ENCODE assay signal across 6 cellular contexts in genomic region chr3:197033764-197034163, GRCh38. TPM values are rescaled to one million over a fixed set of nuclear protein-coding genes. Genes with fewer than 3 reads are reported as not detected.
DNase-seq lines count a peak whose midpoint lies in the region; ATAC-seq, FAIRE-seq and TF ChIP-seq lines count a peak whose summit lies in the region.
"Not testable (repeated sequence)": the region's sequence is repeated elsewhere in the genome, so short reads cannot be mapped to it uniquely, and the experiment has no call there.

No MANE protein-coding gene starts in this region.

- CTCF ChIA-PET in HepG2 (lab: Yijun Ruan, JAX; ENCODE audit: low intra/inter-chr PET ratio, low total read pairs), result not testable (repeated sequence)

- in situ Hi-C loops in HepG2 (cut with HindIII; ENCODE audit: extremely low pct_ligation_motif_present, low pct_unique_long_range_greater_than_20kb), result loop anchor here (5.0 kb wide), 1 partner anchor 56 kb away; no protein-coding TSS in a partner anchor

- intact Hi-C loops in activated T-helper 1 cell treated with anti-CD3 and anti-CD28 coated beads, Interleukin-12 subunit alpha, Interleukin-12 subunit beta, Interleukin-2, Interleukin-4 antibody, amounts not matched to agents 30 ng/mL and 10 ng/mL and 1 ng/mL, durations not matched to agents 14 hours and 24 hours and 36 hours (cut with micrococcal nuclease); HepG2 (cut with micrococcal nuclease; ENCODE audit: unreplicated experiment): not testable (repeated sequence)

- H4K20me1 ChIP-seq in HepG2 (ENCODE audit: insufficient read depth, low read length), result not testable (repeated sequence)

- BruUV-seq in HepG2 (replicated peaks; lab: Mats Ljungman, UMichigan), result not testable (repeated sequence)

- not testable (repeated sequence) for H2AFZ ChIP-seq in HepG2 (ENCODE audit: low read length)

- TF ChIP-seq POLR2A in GM12892 (IDR thresholded peaks at IDR 0.05; ENCODE audit: low read depth, low read length); HepG2 (IDR thresholded peaks at IDR 0.05; ENCODE audit: insufficient read depth in 1 of 2, low read depth in 2 of 2, low read length in 2 of 2): not testable (repeated sequence)

- TF ChIP-seq CTCF in bronchial epithelial cell (IDR thresholded peaks at IDR 0.05; ENCODE audit: insufficient read depth, low read length, severe bottlenecking); HepG2 (CRISPR knock-in tag; IDR thresholded peaks at IDR 0.05): not testable (repeated sequence)

- TF ChIP-seq RAD21 in HepG2 (CRISPR knock-in tag; IDR thresholded peaks at IDR 0.05), result not testable (repeated sequence)

- not testable (repeated sequence) for H3K79me2 ChIP-seq in HepG2 (ENCODE audit: insufficient read depth, low read length)

- not testable (repeated sequence) for ATAC-seq in HepG2

- H3K36me3 Mint-ChIP-seq in activated T-helper 1 cell treated with anti-CD3 and anti-CD28 coated beads, Interleukin-12 subunit alpha, Interleukin-12 subunit beta, Interleukin-2, Interleukin-4 antibody, amounts not matched to agents 30 ng/mL and 10 ng/mL and 1 ng/mL, durations not matched to agents 14 hours and 24 hours and 36 hours (ENCODE audit: low read depth), result not testable (repeated sequence)

- not testable (repeated sequence) for H3K27me3 ChIP-seq in bronchial epithelial cell (ENCODE audit: control insufficient read depth, insufficient read depth, low read length); HepG2 (ENCODE audit: control insufficient read depth in 1 of 2, insufficient read depth in 2 of 2, low read length in 2 of 2)

- DNase-seq in GM12892 (ENCODE audit: insufficient read length); activated T-helper 1 cell treated with anti-CD3 and anti-CD28 coated beads, Interleukin-12 subunit alpha, Interleukin-12 subunit beta, Interleukin-2, Interleukin-4 antibody, amounts not matched to agents 30 ng/mL and 10 ng/mL and 1 ng/mL, durations not matched to agents 14 hours and 24 hours and 36 hours (ENCODE audit: low spot score); bronchial epithelial cell (ENCODE audit: low read depth); HepG2 (ENCODE audit: low spot score); urothelium cell line (ENCODE audit: low spot score): not testable (repeated sequence)
- DNase-seq in NAMALWA (ENCODE audit: low spot score), result peak; percentile 53

- H3K4me2 ChIP-seq in HepG2 (ENCODE audit: low read depth, low read length), result not testable (repeated sequence)

- not testable (repeated sequence) for H3K9me3 Mint-ChIP-seq in activated T-helper 1 cell treated with anti-CD3 and anti-CD28 coated beads, Interleukin-12 subunit alpha, Interleukin-12 subunit beta, Interleukin-2, Interleukin-4 antibody, amounts not matched to agents 30 ng/mL and 10 ng/mL and 1 ng/mL, durations not matched to agents 14 hours and 24 hours and 36 hours

- H3K4me3 ChIP-seq in bronchial epithelial cell (ENCODE audit: low read depth, low read length); HepG2 (replicated peaks in 1 of 3; ENCODE audit: insufficient read depth in 1 of 3, low read depth in 2 of 3, low read length in 3 of 3): not testable (repeated sequence)

- H3K27me3 Mint-ChIP-seq in activated T-helper 1 cell treated with anti-CD3 and anti-CD28 coated beads, Interleukin-12 subunit alpha, Interleukin-12 subunit beta, Interleukin-2, Interleukin-4 antibody, amounts not matched to agents 30 ng/mL and 10 ng/mL and 1 ng/mL, durations not matched to agents 14 hours and 24 hours and 36 hours (ENCODE audit: insufficient read depth), result not testable (repeated sequence)

- POLR2A ChIA-PET in HepG2 (lab: Yijun Ruan, JAX), result not testable (repeated sequence)

- not testable (repeated sequence) for H3K27ac ChIP-seq in HepG2 (ENCODE audit: extremely low read length, insufficient read depth, low read length)

- H3K4me1 ChIP-seq in HepG2 (ENCODE audit: insufficient read depth, low read length), result peaks cover 30% of the 10 kb centered on the region

- H3K4me3 Mint-ChIP-seq in activated T-helper 1 cell treated with anti-CD3 and anti-CD28 coated beads, Interleukin-12 subunit alpha, Interleukin-12 subunit beta, Interleukin-2, Interleukin-4 antibody, amounts not matched to agents 30 ng/mL and 10 ng/mL and 1 ng/mL, durations not matched to agents 14 hours and 24 hours and 36 hours, result not testable (repeated sequence)

- H3K27ac Mint-ChIP-seq in activated T-helper 1 cell treated with anti-CD3 and anti-CD28 coated beads, Interleukin-12 subunit alpha, Interleukin-12 subunit beta, Interleukin-2, Interleukin-4 antibody, amounts not matched to agents 30 ng/mL and 10 ng/mL and 1 ng/mL, durations not matched to agents 14 hours and 24 hours and 36 hours, result peak overlapping the region; percentile 10

- not testable (repeated sequence) for H3K36me3 ChIP-seq in bronchial epithelial cell (ENCODE audit: control insufficient read depth, insufficient read depth, low read length); HepG2 (replicated peaks in 1 of 2; ENCODE audit: control insufficient read depth in 1 of 2, insufficient read depth in 2 of 2, low read length in 2 of 2)

- H3K4me1 Mint-ChIP-seq in activated T-helper 1 cell treated with anti-CD3 and anti-CD28 coated beads, Interleukin-12 subunit alpha, Interleukin-12 subunit beta, Interleukin-2, Interleukin-4 antibody, amounts not matched to agents 30 ng/mL and 10 ng/mL and 1 ng/mL, durations not matched to agents 14 hours and 24 hours and 36 hours (ENCODE audit: low read depth), result not testable (repeated sequence)

- H3K9me3 ChIP-seq in HepG2 (ENCODE audit: low read length), result not testable (repeated sequence)

- not testable (repeated sequence) for H3K9ac ChIP-seq in HepG2 (ENCODE audit: insufficient read depth, low read depth, low read length)

- not testable (repeated sequence) for TF ChIP-seq EP300 in HepG2 (IDR thresholded peaks at IDR 0.05; ENCODE audit: low read depth in 2 of 2, low read length in 2 of 2); HepG2 (CRISPR knock-in tag; IDR thresholded peaks at IDR 0.05; ENCODE audit: borderline replicate concordance)

- 22% methylated on average over 2 of the region's 3 CpGs for WGBS in HepG2 (ENCODE audit: low lambda C conversion rate)

- FAIRE-seq in GM12892 (lab: Jason Lieb, UNC) (peak; percentile 73), bronchial epithelial cell (lab: Jason Lieb, UNC) (peak; percentile 95), urothelium cell line (lab: Jason Lieb, UNC) (peak; percentile 68)
- not testable (repeated sequence) for FAIRE-seq in HepG2 (lab: Jason Lieb, UNC)

TF ChIP-seq in HepG2, 621 proteins besides CTCF, POLR2A, EP300 and RAD21:
- peak; percentile 61 for TF ChIP-seq CREB1 (IDR thresholded peaks at IDR 0.05)
- not testable (repeated sequence) for TF ChIP-seq CREB1 (CRISPR knock-in tag; IDR thresholded peaks at IDR 0.05)

RNA-seq across cellular contexts. Expression of gene MELTF, which starts 4.1 kb away (rescaled TPM):
- polyA plus RNA-seq in GM12892 (2012; ENCODE audit: missing spikeins), result 17.9 TPM
- 3.9 and 6.4 TPM in 2 replicates for total RNA-seq in activated T-helper 1 cell treated with anti-CD3 and anti-CD28 coated beads, Interleukin-12 subunit alpha, Interleukin-12 subunit beta, Interleukin-2, Interleukin-4 antibody, amounts not matched to agents 30 ng/mL and 10 ng/mL and 1 ng/mL, durations not matched to agents 14 hours and 24 hours and 36 hours
- total RNA-seq in bronchial epithelial cell (2.1 and 4.6 TPM in 2 replicates), HepG2 (2016; rRNA removed; fragmentation: Illumina TruSeq; extraction: Trizol) (0.97 and 3.2 TPM in 2 replicates)
- total RNA-seq in HepG2 (2016; cell fraction: cytosol; rRNA removed; fragmentation: Illumina TruSeq; extraction: Trizol; ENCODE audit: low read depth), result 1.2 and 1.3 TPM in 2 replicates
- total RNA-seq in HepG2 (2016; cell fraction: insoluble cytoplasmic fraction; rRNA removed; fragmentation: Illumina TruSeq; extraction: Trizol), result 1.4 and 3.7 TPM in 2 replicates
- 0.99 and 1.4 TPM in 2 replicates for total RNA-seq in HepG2 (2016; cell fraction: membrane; rRNA removed; fragmentation: Illumina TruSeq; extraction: Trizol)
- 3.9 and 5.1 TPM in 2 replicates for total RNA-seq in HepG2 (2016; cell fraction: nucleus; rRNA removed; fragmentation: Illumina TruSeq; extraction: Trizol)
- polyA plus RNA-seq in HepG2 (2011; rRNA removed), result 7.5 and 11.9 TPM in 2 replicates
- polyA plus RNA-seq in HepG2 (2011; cell fraction: cytosol; rRNA removed), result 7.7 TPM in 2 replicates
- polyA plus RNA-seq in HepG2 (2011; cell fraction: nucleus; rRNA removed), result 46.8 and 48.0 TPM in 2 replicates
- polyA plus RNA-seq in HepG2 (2012), result 14.6 and 19.2 TPM in 2 replicates
- polyA plus RNA-seq in HepG2 (2016; cell fraction: cytosol; fragmentation: Illumina TruSeq; extraction: Trizol; ENCODE audit: low read depth), result 0.49 and 0.59 TPM in 2 replicates
- polyA plus RNA-seq in HepG2 (2016; cell fraction: insoluble cytoplasmic fraction; fragmentation: Illumina TruSeq; extraction: Trizol; ENCODE audit: low read depth), result 1.5 and 2.3 TPM in 2 replicates
- 0.74 and 1.1 TPM in 2 replicates for polyA plus RNA-seq in HepG2 (2016; cell fraction: membrane; fragmentation: Illumina TruSeq; extraction: Trizol; ENCODE audit: low read depth)
- polyA plus RNA-seq in HepG2 (2016; cell fraction: nucleus; fragmentation: Illumina TruSeq; extraction: Trizol; ENCODE audit: insufficient read depth, low read depth), result 6.7 and 9.2 TPM in 2 replicates
- 4.9 and 17.9 TPM in 2 replicates for polyA minus RNA-seq in HepG2 (2011; rRNA and poly(A)+ RNA removed; ENCODE audit: low replicate concordance)
- 7.8 and 11.0 TPM in 2 replicates for polyA minus RNA-seq in HepG2 (2011; cell fraction: cytosol; rRNA and poly(A)+ RNA removed)
- 14.8 and 17.5 TPM in 2 replicates for polyA minus RNA-seq in HepG2 (2011; cell fraction: nucleus; rRNA and poly(A)+ RNA removed)
